ENCODE assay signal across 1 cellular context in the genomic region with DNA sequence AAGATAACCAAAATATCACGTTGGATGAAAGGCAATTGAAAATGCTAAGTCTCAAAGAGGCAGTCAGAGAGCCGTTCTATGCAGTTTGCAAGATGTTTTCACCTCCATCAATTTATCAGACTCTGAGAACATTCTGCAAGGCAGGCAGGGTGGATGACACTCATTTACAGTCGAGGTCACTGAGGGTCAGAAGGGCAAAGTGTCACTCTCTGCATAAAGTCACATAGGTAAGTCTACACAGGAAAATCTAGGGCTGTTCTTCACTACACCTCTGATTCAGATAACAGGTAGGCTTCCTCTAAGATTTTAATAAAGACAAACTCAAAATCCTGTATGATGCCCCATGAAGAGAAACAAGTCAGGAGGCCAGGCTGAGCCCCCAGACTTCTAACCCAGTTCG.
TF ChIP-seq lines count a peak whose summit lies in the region.

No MANE protein-coding gene starts in this region.

TF ChIP-seq in IMR-90, 13 proteins besides CTCF, POLR2A, EP300 and RAD21:
- TF ChIP-seq NFE2L2 (IDR thresholded peaks at IDR 0.05; ENCODE audit: low read depth, low read length) (no peak), CEBPB (IDR thresholded peaks at IDR 0.05; ENCODE audit: low read depth, low read length) (no peak)
